1 cellular context compared by ENCODE assay signal in the genomic region with DNA sequence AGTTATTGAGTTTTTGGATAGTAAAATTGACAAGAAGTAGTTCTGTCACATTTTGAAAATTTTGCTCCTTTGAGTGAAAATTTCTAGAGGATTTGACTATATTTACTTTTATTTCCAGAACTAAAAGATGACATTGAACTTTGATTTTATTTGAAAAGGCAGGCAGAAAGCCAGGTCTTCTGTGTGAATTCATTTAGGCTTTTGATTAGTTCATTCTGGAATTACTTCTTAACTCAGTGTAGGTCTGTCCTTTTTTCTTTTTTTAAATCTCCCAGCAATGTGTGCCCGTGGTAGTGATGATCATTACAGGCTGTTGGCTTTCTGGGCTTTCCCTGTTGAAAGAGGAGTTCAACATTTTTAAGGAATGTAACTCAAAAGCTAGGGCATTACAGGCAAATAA.
TF ChIP-seq lines count a peak whose summit lies in the region.

No MANE protein-coding gene starts in this region.

TF ChIP-seq in WTC11, 78 proteins besides CTCF, POLR2A, EP300 and RAD21 (continued from another document):
- TF ChIP-seq, protein P1, sequence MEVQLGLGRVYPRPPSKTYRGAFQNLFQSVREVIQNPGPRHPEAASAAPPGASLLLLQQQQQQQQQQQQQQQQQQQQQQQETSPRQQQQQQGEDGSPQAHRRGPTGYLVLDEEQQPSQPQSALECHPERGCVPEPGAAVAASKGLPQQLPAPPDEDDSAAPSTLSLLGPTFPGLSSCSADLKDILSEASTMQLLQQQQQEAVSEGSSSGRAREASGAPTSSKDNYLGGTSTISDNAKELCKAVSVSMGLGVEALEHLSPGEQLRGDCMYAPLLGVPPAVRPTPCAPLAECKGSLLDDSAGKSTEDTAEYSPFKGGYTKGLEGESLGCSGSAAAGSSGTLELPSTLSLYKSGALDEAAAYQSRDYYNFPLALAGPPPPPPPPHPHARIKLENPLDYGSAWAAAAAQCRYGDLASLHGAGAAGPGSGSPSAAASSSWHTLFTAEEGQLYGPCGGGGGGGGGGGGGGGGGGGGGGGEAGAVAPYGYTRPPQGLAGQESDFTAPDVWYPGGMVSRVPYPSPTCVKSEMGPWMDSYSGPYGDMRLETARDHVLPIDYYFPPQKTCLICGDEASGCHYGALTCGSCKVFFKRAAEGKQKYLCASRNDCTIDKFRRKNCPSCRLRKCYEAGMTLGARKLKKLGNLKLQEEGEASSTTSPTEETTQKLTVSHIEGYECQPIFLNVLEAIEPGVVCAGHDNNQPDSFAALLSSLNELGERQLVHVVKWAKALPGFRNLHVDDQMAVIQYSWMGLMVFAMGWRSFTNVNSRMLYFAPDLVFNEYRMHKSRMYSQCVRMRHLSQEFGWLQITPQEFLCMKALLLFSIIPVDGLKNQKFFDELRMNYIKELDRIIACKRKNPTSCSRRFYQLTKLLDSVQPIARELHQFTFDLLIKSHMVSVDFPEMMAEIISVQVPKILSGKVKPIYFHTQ (CRISPR knock-in tag; IDR thresholded peaks at IDR 0.05), result no peak
- TF ChIP-seq PRRX2 (CRISPR knock-in tag; IDR thresholded peaks at IDR 0.05), result no peak
- no peak for TF ChIP-seq MXD4 (CRISPR knock-in tag; IDR thresholded peaks at IDR 0.05; ENCODE audit: borderline replicate concordance)
- TF ChIP-seq ELF4 (CRISPR knock-in tag; IDR thresholded peaks at IDR 0.05; ENCODE audit: low read depth), result no peak
- no peak for TF ChIP-seq RORB (CRISPR knock-in tag; IDR thresholded peaks at IDR 0.05)
